ENCODE assay signal across 8 cellular contexts in the genomic region with DNA sequence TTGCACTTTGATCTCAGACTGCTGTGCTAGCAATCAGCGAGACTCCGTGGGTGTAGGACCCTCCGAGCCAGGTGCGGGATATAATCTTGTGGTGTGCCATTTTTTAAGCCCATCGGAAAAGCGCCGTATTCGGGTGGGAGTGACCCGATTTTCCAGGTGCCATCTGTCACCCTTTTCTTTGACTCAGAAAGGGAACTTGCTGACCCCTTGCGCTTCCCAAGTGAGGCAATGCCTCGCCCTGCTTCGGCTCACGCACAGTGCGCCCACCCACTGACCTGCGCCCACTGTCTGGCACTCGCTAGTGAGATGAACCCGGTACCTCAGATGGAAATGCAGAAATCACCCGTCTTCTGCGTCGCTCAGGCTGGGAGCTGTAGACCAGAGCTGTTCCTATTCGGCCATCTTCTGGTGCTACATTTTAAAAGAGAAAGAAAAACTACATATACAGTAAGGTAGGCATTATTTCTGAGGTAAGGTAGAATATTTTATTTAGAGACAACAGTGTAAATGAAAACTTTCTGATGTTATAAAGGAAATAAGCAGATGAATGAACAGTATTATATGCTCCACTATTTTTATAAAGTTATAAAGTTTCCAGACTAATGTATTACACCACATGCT.
DNase-seq lines count a peak whose midpoint lies in the region; ATAC-seq and TF ChIP-seq lines count a peak whose summit lies in the region.
"Not testable (repeated sequence)": the region's sequence is repeated elsewhere in the genome, so short reads cannot be mapped to it uniquely, and the experiment has no call there.

No MANE protein-coding gene starts in this region.

- peak overlapping the region; percentile 10 for H3K9ac ChIP-seq in H9 (ENCODE audit: extremely low read depth, insufficient read length, low read length)

- not testable (repeated sequence) for H3K23me2 ChIP-seq in H9 (ENCODE audit: insufficient read length, low read depth, low read length, poor library complexity, severe bottlenecking)

- not testable (repeated sequence) for H3K14ac ChIP-seq in H9 (ENCODE audit: insufficient read depth, low read length)

- not testable (repeated sequence) for H3K56ac ChIP-seq in H9 (ENCODE audit: insufficient read length, low read depth, low read length)

- H3K23ac ChIP-seq in H9 (ENCODE audit: insufficient read length, low read depth, low read length): not testable (repeated sequence)

- not testable (repeated sequence) for H3K79me2 ChIP-seq in H9 (ENCODE audit: insufficient read depth, low read length)

- not testable (repeated sequence) for H3K9me3 ChIP-seq in CD8-positive, alpha-beta memory T cell (ENCODE audit: low read length); H9 (ENCODE audit: control insufficient read depth, low read depth, low read length); KOPT-K1 (ENCODE audit: insufficient read depth, low read length, poor library complexity, severe bottlenecking)

- H3K4me1 ChIP-seq in CD8-positive, alpha-beta memory T cell (ENCODE audit: insufficient read depth, low read length); H9 (ENCODE audit: insufficient read depth, low read length): not testable (repeated sequence)

- H3K4me2 ChIP-seq in H9 (ENCODE audit: insufficient read depth, insufficient read length, low read length): not testable (repeated sequence)

- POLR2A ChIA-PET in CD8-positive, alpha-beta memory T cell (lab: Charles Lee); T-cell (lab: Charles Lee): not testable (repeated sequence)

- not testable (repeated sequence) for H3T11ph ChIP-seq in H9 (ENCODE audit: low read length)

- H2BK20ac ChIP-seq in H9 (ENCODE audit: low read depth, low read length, poor library complexity, severe bottlenecking): not testable (repeated sequence)

- not testable (repeated sequence) for H3K9me3 Mint-ChIP-seq in CD8-positive, alpha-beta memory T cell; H9; T-cell; activated CD8-positive, alpha-beta memory T cell treated with anti-CD3 and anti-CD28 coated beads, Interleukin-2, amount 10 ng/mL, durations not matched to agents 7 days and 5 days (ENCODE audit: low read depth); type B pancreatic cell

- not testable (repeated sequence) for H2BK5ac ChIP-seq in H9 (ENCODE audit: insufficient read length, low read length)

- CTCF ChIA-PET in CD8-positive, alpha-beta memory T cell (lab: Charles Lee); T-cell (lab: Charles Lee); activated CD8-positive, alpha-beta memory T cell treated with anti-CD3 and anti-CD28 coated beads, Interleukin-2, amount 10 ng/mL, durations not matched to agents 7 days and 5 days (lab: Charles Lee): not testable (repeated sequence)

- not testable (repeated sequence) for H3K27me3 ChIP-seq in CD8-positive, alpha-beta memory T cell (ENCODE audit: insufficient read depth, low read length, poor library complexity, severe bottlenecking); H9 (ENCODE audit: insufficient read depth, low read length)

- H4K5ac ChIP-seq in H9 (ENCODE audit: insufficient read length, low read depth, low read length): not testable (repeated sequence)

- TF ChIP-seq CTCF in H9 (conservative IDR thresholded peaks at IDR 0.05); type B pancreatic cell (conservative IDR thresholded peaks at IDR 0.05): not testable (repeated sequence)

- H2AK5ac ChIP-seq in H9 (ENCODE audit: insufficient read length, low read length): not testable (repeated sequence)

- H3K27me3 Mint-ChIP-seq in CD8-positive, alpha-beta memory T cell; H9 (ENCODE audit: low read depth); T-cell; activated CD8-positive, alpha-beta memory T cell treated with anti-CD3 and anti-CD28 coated beads, Interleukin-2, amount 10 ng/mL, durations not matched to agents 7 days and 5 days; type B pancreatic cell: not testable (repeated sequence)

- not testable (repeated sequence) for ATAC-seq in T-cell (replicated peaks in 1 of 4); activated CD8-positive, alpha-beta memory T cell treated with anti-CD3 and anti-CD28 coated beads, Interleukin-2, amount 10 ng/mL, durations not matched to agents 7 days and 5 days

- H4K8ac ChIP-seq in H9 (replicated peaks; ENCODE audit: insufficient read length, low read depth, low read length): not testable (repeated sequence)

- H2AFZ ChIP-seq in H9 (ENCODE audit: low read length): not testable (repeated sequence)

- not testable (repeated sequence) for H3K4me1 Mint-ChIP-seq in CD8-positive, alpha-beta memory T cell; H9; T-cell; activated CD8-positive, alpha-beta memory T cell treated with anti-CD3 and anti-CD28 coated beads, Interleukin-2, amount 10 ng/mL, durations not matched to agents 7 days and 5 days; type B pancreatic cell (ENCODE audit: unreplicated experiment)

- not testable (repeated sequence) for H3K4me3 ChIP-seq in CD8-positive, alpha-beta memory T cell (ENCODE audit: low read length)

- not testable (repeated sequence) for H4K20me1 ChIP-seq in H9 (ENCODE audit: control insufficient read depth, insufficient read depth, insufficient read length)

- peak overlapping the region in 5 of 8 donors; percentile 23 to 90 (median 72) for H3K27ac Mint-ChIP-seq in CD8-positive, alpha-beta memory T cell
- H3K27ac Mint-ChIP-seq in H9; T-cell; activated CD8-positive, alpha-beta memory T cell treated with anti-CD3 and anti-CD28 coated beads, Interleukin-2, amount 10 ng/mL, durations not matched to agents 7 days and 5 days; type B pancreatic cell: not testable (repeated sequence)

- WGBS in H9 (ENCODE audit: extremely low coverage, insufficient read length, low lambda C conversion rate): no CpG with 5 or more reads among the region's 21 CpGs

- H2BK12ac ChIP-seq in H9 (ENCODE audit: insufficient read length, low read depth, low read length): not testable (repeated sequence)

- H3K79me1 ChIP-seq in H9 (ENCODE audit: insufficient read depth, low read depth, low read length, poor library complexity, severe bottlenecking): not testable (repeated sequence)

- not testable (repeated sequence) for DNase-seq in CD8-positive, alpha-beta memory T cell; T-cell; activated CD8-positive, alpha-beta memory T cell treated with anti-CD3 and anti-CD28 coated beads, Interleukin-2, amount 10 ng/mL, durations not matched to agents 7 days and 5 days; type B pancreatic cell (ENCODE audit: extremely low spot score, unreplicated experiment)
- DNase-seq in H9 (peak; percentile 35), NCI-H526 (lab: John Stamatoyannopoulos, UW) (peak; percentile 10 to 30), islet precursor cell (peak; percentile 54)

- not testable (repeated sequence) for H3K27ac ChIP-seq in CD8-positive, alpha-beta memory T cell (ENCODE audit: low read depth, low read length); H9 (ENCODE audit: insufficient read length, low read depth, low read length)
- peak overlapping the region; percentile 69 for H3K27ac ChIP-seq in KOPT-K1 (ENCODE audit: low read depth, low read length, poor library complexity, severe bottlenecking)

- not testable (repeated sequence) for H3K36me3 ChIP-seq in CD8-positive, alpha-beta memory T cell (ENCODE audit: insufficient read depth, low read length); KOPT-K1 (ENCODE audit: insufficient read depth, low read length)

- H3K36me3 Mint-ChIP-seq in CD8-positive, alpha-beta memory T cell; H9 (ENCODE audit: insufficient read depth in 1 of 3, low read depth in 3 of 3); T-cell; activated CD8-positive, alpha-beta memory T cell treated with anti-CD3 and anti-CD28 coated beads, Interleukin-2, amount 10 ng/mL, durations not matched to agents 7 days and 5 days; type B pancreatic cell: not testable (repeated sequence)

- not testable (repeated sequence) for H3K4ac ChIP-seq in H9 (ENCODE audit: low read depth, low read length)

- H4K91ac ChIP-seq in H9 (ENCODE audit: insufficient read length, low read depth, low read length): not testable (repeated sequence)

- H2BK15ac ChIP-seq in H9 (ENCODE audit: low read depth, low read length): not testable (repeated sequence)

- H3K4me3 Mint-ChIP-seq in CD8-positive, alpha-beta memory T cell: peak overlapping the region; percentile 20 to 87 (median 81)
- H3K4me3 Mint-ChIP-seq in H9 (peak overlapping the region; percentile 65 to 66), T-cell (peak overlapping the region; percentile 27 to 44 (median 43)), type B pancreatic cell (peak overlapping the region; percentile 66)
- peak overlapping the region; percentile 41 for H3K4me3 Mint-ChIP-seq in activated CD8-positive, alpha-beta memory T cell treated with anti-CD3 and anti-CD28 coated beads, Interleukin-2, amount 10 ng/mL, durations not matched to agents 7 days and 5 days

- H2BK120ac ChIP-seq in H9 (ENCODE audit: low read depth, low read length, poor library complexity, severe bottlenecking): not testable (repeated sequence)

- H3K18ac ChIP-seq in H9 (ENCODE audit: insufficient read length, low read depth, low read length): not testable (repeated sequence)
